ENCODE assay signal across 1 cellular context in genomic region chr12:7058163-7058845, GRCh38.
TF ChIP-seq lines count a peak whose summit lies in the region.

No MANE protein-coding gene starts in this region.

TF ChIP-seq in K562, 482 proteins besides CTCF, POLR2A, EP300 and RAD21 (continued from another document and continues in another):
- TF ChIP-seq HMG20B (CRISPR knock-in tag; IDR thresholded peaks at IDR 0.05) (no peak), ZNF766 (CRISPR knock-in tag; conservative IDR thresholded peaks at IDR 0.05) (peak; percentile 72; the same call in 1 of the 2 replicates), FOXP1 (CRISPR knock-in tag; IDR thresholded peaks at IDR 0.05) (no peak), DNMT1 (IDR thresholded peaks at IDR 0.05) (no peak), ZNF165 (CRISPR knock-in tag; IDR thresholded peaks at IDR 0.05; ENCODE audit: borderline replicate concordance) (peak; percentile 72; the same call in 1 of the 2 replicates), USF2 (CRISPR knock-in tag; IDR thresholded peaks at IDR 0.05) (no peak), TEAD2 (tag; IDR thresholded peaks at IDR 0.05) (0 out of 2 replicates have a peak, but pooled peaks have one; percentile 12), NFE2L1 (tag; IDR thresholded peaks at IDR 0.05; ENCODE audit: borderline replicate concordance, low read depth) (no peak), NCOA4 (IDR thresholded peaks at IDR 0.05; ENCODE audit: partially characterized antibody) (no peak), MED1 (CRISPR knock-in tag; IDR thresholded peaks at IDR 0.05; ENCODE audit: borderline replicate concordance) (no peak), PPARD (CRISPR knock-in tag; IDR thresholded peaks at IDR 0.05) (no peak), NR2C2 (CRISPR knock-in tag; IDR thresholded peaks at IDR 0.05) (no peak), NR2C2 (tag; IDR thresholded peaks at IDR 0.05) (peak; percentile 77), CGGBP1 (CRISPR knock-in tag; IDR thresholded peaks at IDR 0.05) (no peak), FOXA3 (CRISPR knock-in tag; conservative IDR thresholded peaks at IDR 0.05 in 1 of 2, IDR thresholded peaks at IDR 0.05 in 1 of 2) (no peak), ZNF134 (CRISPR knock-in tag; conservative IDR thresholded peaks at IDR 0.05) (peak; percentile 75), NR2F6 (CRISPR knock-in tag; IDR thresholded peaks at IDR 0.05) (no peak), BDP1 (IDR thresholded peaks at IDR 0.05; ENCODE audit: insufficient read depth, insufficient read length) (no peak), POLR3G (IDR thresholded peaks at IDR 0.05; ENCODE audit: extremely low read depth, insufficient read length, insufficient replicate concordance) (no peak), ZNF79 (CRISPR knock-in tag; IDR thresholded peaks at IDR 0.05; ENCODE audit: low read depth) (peak; percentile 85), HDAC8 (tag; IDR thresholded peaks at IDR 0.05) (peak; percentile 84; the same call in 1 of the 2 replicates), PKNOX1 (IDR thresholded peaks at IDR 0.05) (no peak), ZNF507 (tag; conservative IDR thresholded peaks at IDR 0.05) (no peak), ZFP1 (CRISPR knock-in tag; IDR thresholded peaks at IDR 0.05) (peak; percentile 58; the same call in 1 of the 2 replicates), BMI1 (IDR thresholded peaks at IDR 0.05; ENCODE audit: low read length) (no peak), CREM (IDR thresholded peaks at IDR 0.05; ENCODE audit: low read depth) (no peak), CREB3 (tag; conservative IDR thresholded peaks at IDR 0.05; ENCODE audit: low read depth) (peak; percentile 93), ARID4B (CRISPR knock-in tag; IDR thresholded peaks at IDR 0.05) (no peak), LEF1 (IDR thresholded peaks at IDR 0.05) (no peak), DIDO1 (tag; IDR thresholded peaks at IDR 0.05; ENCODE audit: low read depth) (peak; percentile 47; the same call in 1 of the 2 replicates), SMARCB1 (IDR thresholded peaks at IDR 0.05; ENCODE audit: insufficient read length, low read depth) (no peak), PCBP2 (IDR thresholded peaks at IDR 0.05; ENCODE audit: low read depth, low read length, poor library complexity, severe bottlenecking) (no peak), ARID3B (CRISPR knock-in tag; IDR thresholded peaks at IDR 0.05; ENCODE audit: borderline replicate concordance) (no peak), MBD1 (CRISPR knock-in tag; IDR thresholded peaks at IDR 0.05) (no peak), NCOA2 (IDR thresholded peaks at IDR 0.05; ENCODE audit: partially characterized antibody in 2 of 2) (no peak), KLF13 (tag; IDR thresholded peaks at IDR 0.05; ENCODE audit: borderline replicate concordance, low read depth) (no peak), ZNF146 (CRISPR knock-in tag; IDR thresholded peaks at IDR 0.05; ENCODE audit: unreplicated experiment) (no peak), AFF4 (CRISPR knock-in tag; IDR thresholded peaks at IDR 0.05) (no peak), SMARCE1 (IDR thresholded peaks at IDR 0.05) (peak; percentile 47; the same call in 1 of the 2 replicates), HDAC2 (IDR thresholded peaks at IDR 0.05) (no peak), HMG20A (CRISPR knock-in tag; conservative IDR thresholded peaks at IDR 0.05) (no peak), LCOR (CRISPR knock-in tag; IDR thresholded peaks at IDR 0.05) (no peak), ZBTB43 (CRISPR knock-in tag; IDR thresholded peaks at IDR 0.05) (no peak), POLR2H (tag; IDR thresholded peaks at IDR 0.05; ENCODE audit: low read depth) (no peak), DDX20 (tag; IDR thresholded peaks at IDR 0.05; ENCODE audit: low read depth) (peak; percentile 94), NR4A1 (CRISPR knock-in tag; IDR thresholded peaks at IDR 0.05) (0 out of 2 replicates have a peak, but pooled peaks have one; percentile 77), NR4A1 (tag; IDR thresholded peaks at IDR 0.05) (peak; percentile 98), HEY1 (CRISPR knock-in tag; IDR thresholded peaks at IDR 0.05; ENCODE audit: borderline replicate concordance) (no peak), ARID1B (IDR thresholded peaks at IDR 0.05) (no peak), MTA1 (IDR thresholded peaks at IDR 0.05; ENCODE audit: borderline replicate concordance) (no peak), ZNF253 (CRISPR knock-in tag; conservative IDR thresholded peaks at IDR 0.05) (no peak), TFAP4 (CRISPR knock-in tag; IDR thresholded peaks at IDR 0.05; ENCODE audit: borderline replicate concordance) (no peak), NELFE (IDR thresholded peaks at IDR 0.05; ENCODE audit: insufficient read depth, insufficient read length) (no peak), ARNT (IDR thresholded peaks at IDR 0.05) (no peak), ASH1L (IDR thresholded peaks at IDR 0.05; ENCODE audit: borderline replicate concordance, low read depth, partially characterized antibody) (no peak)
